ENCODE assay signal across 8 cellular contexts in genomic region chr5:53381-54174, GRCh38. TPM values are rescaled to one million over a fixed set of nuclear protein-coding genes. Genes with fewer than 3 reads are reported as not detected.
DNase-seq lines count a peak whose midpoint lies in the region; ATAC-seq, FAIRE-seq and TF ChIP-seq lines count a peak whose summit lies in the region.

No MANE protein-coding gene starts in this region.

- intact Hi-C loops in MCF 10A (cut with micrococcal nuclease) (no loop called here), HepG2 (cut with micrococcal nuclease; ENCODE audit: unreplicated experiment) (no loop called here)

- H3K9me3 Mint-ChIP-seq in MCF 10A (ENCODE audit: unreplicated experiment): peaks cover 8% of the 10 kb centered on the region
- H3K9me3 Mint-ChIP-seq in stimulated activated memory B cell treated with anti-CD40 and anti-IgM and Interleukin-4, amounts not matched to agents 10 μg/mL and 1 μg/mL and 100 μg/mL, for 72 hours: peaks cover 15% of the 10 kb centered on the region

- in situ Hi-C loops in HepG2 (cut with HindIII; ENCODE audit: extremely low pct_ligation_motif_present, low pct_unique_long_range_greater_than_20kb): no loop called here

- no peak for FAIRE-seq in HepG2 (lab: Jason Lieb, UNC)

- H3K9ac ChIP-seq in NT2/D1 (ENCODE audit: insufficient read length, low read depth) (peak overlapping the region; percentile 67), HepG2 (ENCODE audit: insufficient read depth, low read depth, low read length) (no peak overlapping the region), Karpas-422 (ENCODE audit: low read length) (no peak overlapping the region)

- H3K36me3 Mint-ChIP-seq in MCF 10A (ENCODE audit: insufficient read depth, unreplicated experiment): peaks cover 6% of the 10 kb centered on the region
- peaks cover 7% of the 10 kb centered on the region for H3K36me3 Mint-ChIP-seq in stimulated activated memory B cell treated with anti-CD40 and anti-IgM and Interleukin-4, amounts not matched to agents 10 μg/mL and 1 μg/mL and 100 μg/mL, for 72 hours

- 20% methylated on average over 23 of the region's 84 CpGs for WGBS in HepG2 (ENCODE audit: low lambda C conversion rate)

- no peak for TF ChIP-seq RAD21 in HepG2 (CRISPR knock-in tag; IDR thresholded peaks at IDR 0.05)

- POLR2A ChIA-PET in MCF 10A (lab: Yijun Ruan, JAX): no interaction called here
- POLR2A ChIA-PET in HepG2 (lab: Yijun Ruan, JAX): no interaction called here

- H3K79me2 ChIP-seq in HepG2 (ENCODE audit: insufficient read depth, low read length) (no peaks in the 10 kb centered on the region), Karpas-422 (ENCODE audit: low read length) (no peaks in the 10 kb centered on the region)

- peak; percentile 64 for ATAC-seq in HepG2
- ATAC-seq in stimulated activated memory B cell treated with anti-CD40 and anti-IgM and Interleukin-4, amounts not matched to agents 10 μg/mL and 1 μg/mL and 100 μg/mL, for 72 hours: no peak

- peaks cover 20% of the 10 kb centered on the region for H3K27me3 ChIP-seq in NT2/D1 (ENCODE audit: insufficient read depth, insufficient read length)
- H3K27me3 ChIP-seq in HepG2 (ENCODE audit: control insufficient read depth in 1 of 2, insufficient read depth in 2 of 2, low read length in 2 of 2): peaks cover 1 to 17% of the 10 kb centered on the region in 2 experiments; a peak in 3 of 5 replicates
- H3K27me3 ChIP-seq in Karpas-422 (ENCODE audit: low read length): no peaks in the 10 kb centered on the region

- no peak overlapping the region for H3K27ac Mint-ChIP-seq in MCF 10A (ENCODE audit: low read depth, unreplicated experiment)
- no peak overlapping the region for H3K27ac Mint-ChIP-seq in stimulated activated memory B cell treated with anti-CD40 and anti-IgM and Interleukin-4, amounts not matched to agents 10 μg/mL and 1 μg/mL and 100 μg/mL, for 72 hours

- no peaks in the 10 kb centered on the region for H3K9me2 ChIP-seq in Karpas-422 (replicated peaks; ENCODE audit: insufficient read depth, low read length)

- no peak for TF ChIP-seq POLR2A in HepG2 (IDR thresholded peaks at IDR 0.05; ENCODE audit: insufficient read depth in 1 of 2, low read depth in 2 of 2, low read length in 2 of 2)

- H3K27me3 Mint-ChIP-seq in MCF 10A (ENCODE audit: insufficient read depth, unreplicated experiment): peaks cover 52% of the 10 kb centered on the region
- peaks cover 54% of the 10 kb centered on the region for H3K27me3 Mint-ChIP-seq in stimulated activated memory B cell treated with anti-CD40 and anti-IgM and Interleukin-4, amounts not matched to agents 10 μg/mL and 1 μg/mL and 100 μg/mL, for 72 hours

- peak overlapping the region; percentile 58 for H3K4me3 ChIP-seq in NT2/D1 (ENCODE audit: insufficient read length, low read depth)
- no peak overlapping the region; a peak in 2 of 6 replicates for H3K4me3 ChIP-seq in HepG2 (replicated peaks in 1 of 3; ENCODE audit: insufficient read depth in 1 of 3, low read depth in 2 of 3, low read length in 3 of 3)
- H3K4me3 ChIP-seq in Karpas-422 (ENCODE audit: low read length): no peak overlapping the region

- H3K9me3 ChIP-seq in NT2/D1 (ENCODE audit: insufficient read depth, low read length) (no peaks in the 10 kb centered on the region), HepG2 (ENCODE audit: low read length) (no peaks in the 10 kb centered on the region), Karpas-422 (ENCODE audit: low read length) (no peaks in the 10 kb centered on the region; the same call in 1 of the 2 replicates)

- H3K4me1 ChIP-seq in NT2/D1 (ENCODE audit: insufficient read depth, insufficient read length) (peaks cover 4% of the 10 kb centered on the region), HepG2 (ENCODE audit: insufficient read depth, low read length) (no peaks in the 10 kb centered on the region), Karpas-422 (ENCODE audit: low read length) (no peaks in the 10 kb centered on the region)

- no peaks in the 10 kb centered on the region for H4K20me1 ChIP-seq in HepG2 (ENCODE audit: insufficient read depth, low read length)
- no peaks in the 10 kb centered on the region for H4K20me1 ChIP-seq in Karpas-422 (ENCODE audit: insufficient read depth, low read depth, low read length)

- H3K4me2 ChIP-seq in HepG2 (ENCODE audit: low read depth, low read length) (no peak overlapping the region), Karpas-422 (ENCODE audit: low read depth, low read length, poor library complexity, severe bottlenecking) (no peak overlapping the region)

- H3K36me3 ChIP-seq in NT2/D1 (ENCODE audit: insufficient read depth, insufficient read length, low read length) (no peaks in the 10 kb centered on the region), HepG2 (replicated peaks in 1 of 2; ENCODE audit: control insufficient read depth in 1 of 2, insufficient read depth in 2 of 2, low read length in 2 of 2) (no peaks in the 10 kb centered on the region), Karpas-422 (ENCODE audit: insufficient read depth, low read length) (no peaks in the 10 kb centered on the region)

- peak overlapping the region; percentile 50 for H3K4me3 Mint-ChIP-seq in MCF 10A (ENCODE audit: unreplicated experiment)
- peak overlapping the region; percentile 38 for H3K4me3 Mint-ChIP-seq in stimulated activated memory B cell treated with anti-CD40 and anti-IgM and Interleukin-4, amounts not matched to agents 10 μg/mL and 1 μg/mL and 100 μg/mL, for 72 hours

- no peak for TF ChIP-seq EP300 in HepG2 (IDR thresholded peaks at IDR 0.05; ENCODE audit: low read depth in 2 of 2, low read length in 2 of 2)
- no peak for TF ChIP-seq EP300 in HepG2 (CRISPR knock-in tag; IDR thresholded peaks at IDR 0.05; ENCODE audit: borderline replicate concordance)

- no peak overlapping the region for H3K27ac ChIP-seq in HepG2 (ENCODE audit: extremely low read length, insufficient read depth, low read length)
- H3K27ac ChIP-seq in Karpas-422 (ENCODE audit: low read length): no peak overlapping the region

- H3K4me1 Mint-ChIP-seq in MCF 10A (ENCODE audit: insufficient read depth, unreplicated experiment): no peaks in the 10 kb centered on the region
- no peaks in the 10 kb centered on the region for H3K4me1 Mint-ChIP-seq in stimulated activated memory B cell treated with anti-CD40 and anti-IgM and Interleukin-4, amounts not matched to agents 10 μg/mL and 1 μg/mL and 100 μg/mL, for 72 hours

- TF ChIP-seq CTCF in MCF 10A (IDR thresholded peaks at IDR 0.05; ENCODE audit: unreplicated experiment) (no peak), HepG2 (CRISPR knock-in tag; IDR thresholded peaks at IDR 0.05) (peak; percentile 34)

- BruUV-seq in MCF 10A (replicated peaks; lab: Mats Ljungman, UMichigan) (no TSS peak), HepG2 (replicated peaks; lab: Mats Ljungman, UMichigan) (no TSS peak)

- H2AFZ ChIP-seq in HepG2 (ENCODE audit: low read length): no peak overlapping the region
- no peak overlapping the region for H2AFZ ChIP-seq in Karpas-422 (ENCODE audit: low read length)

- DNase-seq in activated CD4-positive, alpha-beta T cell treated with anti-CD3 and anti-CD28 coated beads for 24 hours (ENCODE audit: low read depth in 2 of 2): peak; percentile 27 to 38
- no peak for DNase-seq in activated CD4-positive, alpha-beta T cell treated with anti-CD3 and anti-CD28 coated beads for 1 hour
- DNase-seq in NT2/D1 (ENCODE audit: low read depth, low spot score) (peak; percentile 49), MCF 10A (ENCODE audit: unreplicated experiment) (peak; percentile 23), HepG2 (ENCODE audit: low spot score) (no peak), Karpas-422 (no peak)
- DNase-seq in central memory CD4-positive, alpha-beta T cell: no peak

- CTCF ChIA-PET in MCF 10A (lab: Yijun Ruan, JAX) (no interaction called here), HepG2 (lab: Yijun Ruan, JAX; ENCODE audit: low intra/inter-chr PET ratio, low total read pairs) (no interaction called here)

TF ChIP-seq in HepG2, 621 proteins besides CTCF, POLR2A, EP300 and RAD21:
- TF ChIP-seq RBFOX2 (IDR thresholded peaks at IDR 0.05; ENCODE audit: low read depth, low read length) (no peak), HNRNPK (IDR thresholded peaks at IDR 0.05; ENCODE audit: low read depth, low read length, poor library complexity, severe bottlenecking) (peak; percentile 57)

RNA-seq across cellular contexts. Expression of gene PLEKHG4B, which starts 38.4 kb away (rescaled TPM):
- total RNA-seq in MCF 10A (2022) (not detected in 2 replicates), HepG2 (2016; rRNA removed; fragmentation: Illumina TruSeq; extraction: Trizol) (0.09 TPM in 1 of 2 replicates, not detected in the other)
- not detected in 2 replicates for total RNA-seq in HepG2 (2016; cell fraction: cytosol; rRNA removed; fragmentation: Illumina TruSeq; extraction: Trizol; ENCODE audit: low read depth)
- not detected in 2 replicates for total RNA-seq in HepG2 (2016; cell fraction: insoluble cytoplasmic fraction; rRNA removed; fragmentation: Illumina TruSeq; extraction: Trizol)
- not detected in 2 replicates for total RNA-seq in HepG2 (2016; cell fraction: membrane; rRNA removed; fragmentation: Illumina TruSeq; extraction: Trizol)
- total RNA-seq in HepG2 (2016; cell fraction: nucleus; rRNA removed; fragmentation: Illumina TruSeq; extraction: Trizol): not detected in 2 replicates
- 0.04 TPM in 1 of 2 replicates, not detected in the other for polyA plus RNA-seq in HepG2 (2011; rRNA removed)
- polyA plus RNA-seq in HepG2 (2011; cell fraction: cytosol; rRNA removed): 0.04 TPM in 1 of 2 replicates, not detected in the other
- polyA plus RNA-seq in HepG2 (2011; cell fraction: nucleus; rRNA removed): 0.16 TPM in 1 of 2 replicates, not detected in the other
- 0.05 TPM in 1 of 2 replicates, not detected in the other for polyA plus RNA-seq in HepG2 (2012)
- not detected in 2 replicates for polyA plus RNA-seq in HepG2 (2016; cell fraction: cytosol; fragmentation: Illumina TruSeq; extraction: Trizol; ENCODE audit: low read depth)
- polyA plus RNA-seq in HepG2 (2016; cell fraction: insoluble cytoplasmic fraction; fragmentation: Illumina TruSeq; extraction: Trizol; ENCODE audit: low read depth): not detected in 2 replicates
- polyA plus RNA-seq in HepG2 (2016; cell fraction: membrane; fragmentation: Illumina TruSeq; extraction: Trizol; ENCODE audit: low read depth): not detected in 2 replicates
- not detected in 2 replicates for polyA plus RNA-seq in HepG2 (2016; cell fraction: nucleus; fragmentation: Illumina TruSeq; extraction: Trizol; ENCODE audit: insufficient read depth, low read depth)
- not detected in 2 replicates for polyA minus RNA-seq in HepG2 (2011; rRNA and poly(A)+ RNA removed; ENCODE audit: low replicate concordance)
- not detected in 2 replicates for polyA minus RNA-seq in HepG2 (2011; cell fraction: cytosol; rRNA and poly(A)+ RNA removed)
- 0.13 TPM in 1 of 2 replicates, not detected in the other for polyA minus RNA-seq in HepG2 (2011; cell fraction: nucleus; rRNA and poly(A)+ RNA removed)
- not detected in 2 replicates for total RNA-seq in Karpas-422 (2014; rRNA removed; shearing (Covaris generic); ENCODE audit: low replicate concordance)

Comparison
In these comparisons a context has a peak if more than half of its experiments do, and no peak if none do; other contexts are left out.
1. DNase-seq: peak in activated CD4-positive, alpha-beta T cell treated with anti-CD3 and anti-CD28 coated beads for 24 hours (2 of 2), NT2/D1 (single experiment) and MCF 10A (single experiment); none in activated CD4-positive, alpha-beta T cell treated with anti-CD3 and anti-CD28 coated beads for 1 hour (single experiment), HepG2 (single experiment), central memory CD4-positive, alpha-beta T cell (single experiment) and Karpas-422 (single experiment).